Comparison of ENCODE assay signal across 9 cellular contexts in the genomic region with DNA sequence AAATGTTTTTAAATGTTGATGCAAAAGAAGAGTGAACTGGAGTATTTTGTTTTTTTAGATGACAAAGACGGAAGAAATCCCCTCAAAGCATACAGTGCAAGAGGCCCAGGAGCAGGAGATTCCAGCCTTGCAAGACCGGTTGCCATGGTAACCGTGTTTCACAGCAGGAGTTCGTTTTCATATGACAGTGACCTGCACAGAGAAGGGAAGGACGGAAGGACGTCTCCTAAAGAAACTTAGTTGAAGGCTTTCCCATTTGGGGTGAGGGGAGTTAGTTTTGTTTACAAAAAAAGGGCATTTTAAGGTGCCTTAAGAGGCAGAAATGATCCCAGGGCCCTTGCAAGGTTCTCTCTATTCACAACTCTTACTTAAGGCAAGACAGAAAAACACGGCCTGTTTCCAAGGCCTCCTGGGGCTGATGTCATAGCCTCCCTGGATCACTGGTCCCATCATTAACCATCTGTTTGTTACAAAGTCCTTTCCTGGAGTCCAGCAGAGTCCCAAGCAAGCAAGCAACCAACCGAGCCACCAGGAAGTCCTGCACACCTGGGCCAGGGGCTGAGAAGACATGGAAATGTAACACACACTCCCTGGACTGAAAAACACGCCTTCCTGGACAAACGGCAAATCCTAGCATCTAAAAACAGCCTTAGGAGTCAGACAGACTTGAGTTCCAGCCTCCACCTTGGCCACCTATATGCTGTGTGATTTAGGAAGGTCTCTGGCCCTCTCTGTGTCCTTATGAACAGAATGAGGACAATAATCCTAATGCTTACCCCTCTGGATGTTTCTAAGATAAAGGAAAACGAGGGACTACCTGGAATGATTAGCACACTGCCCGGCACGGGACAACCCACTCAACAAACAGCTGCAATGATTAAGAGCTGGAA. TPM values are rescaled to one million over a fixed set of nuclear protein-coding genes. Genes with fewer than 3 reads are reported as not detected.
DNase-seq lines count a peak whose midpoint lies in the region; ATAC-seq and TF ChIP-seq lines count a peak whose summit lies in the region.
"Had no signal": no experiment of that assay in that cellular context is flagged by ENCODE, and none has a peak within 500 bp of the region (broad histone marks: within the 10 kb centered on the region; RNA-seq: fewer than 3 reads in every experiment).

No MANE protein-coding gene starts in this region.

- no peak for DNase-seq in activated naive CD4-positive, alpha-beta T cell treated with anti-CD3 and anti-CD28 coated beads, Interleukin-2, amount 10 ng/mL, durations not matched to agents 7 days and 5 days
- DNase-seq in activated naive CD4-positive, alpha-beta T cell treated with anti-CD3 and anti-CD28 coated beads, Interleukin-2, amount 50 U/mL, for 16 hours = no peak
- DNase-seq in activated B cell treated with CpG ODN at 0.5 μM for 24 hours = no peak
- DNase-seq in iPS-NIHi7 (ENCODE audit: extremely low spot score) = peak; percentile 60
- DNase-seq in NOMO-1 (lab: John Stamatoyannopoulos, UW; ENCODE audit: unreplicated experiment in 2 of 2) = no peak
- no peak for DNase-seq in esophagus muscularis mucosa (ENCODE audit: extremely low spot score)
- DNase-seq in foreskin keratinocyte = no peak

- peaks cover 16% of the 10 kb centered on the region for H3K4me1 Mint-ChIP-seq in activated naive CD4-positive, alpha-beta T cell treated with anti-CD3 and anti-CD28 coated beads, Interleukin-2, amount 10 ng/mL, durations not matched to agents 7 days and 5 days
- H3K4me1 Mint-ChIP-seq in activated B cell treated with CpG ODN at 0.5 μM for 24 hours = peaks cover 18% of the 10 kb centered on the region

- peak overlapping the region; percentile 63 for H3K4me3 Mint-ChIP-seq in activated naive CD4-positive, alpha-beta T cell treated with anti-CD3 and anti-CD28 coated beads, Interleukin-2, amount 10 ng/mL, durations not matched to agents 7 days and 5 days
- peak overlapping the region; percentile 71 for H3K4me3 Mint-ChIP-seq in activated B cell treated with CpG ODN at 0.5 μM for 24 hours

- intact Hi-C loops in activated B cell treated with CpG ODN at 0.5 μM for 24 hours (cut with micrococcal nuclease) = no loop called here
- intact Hi-C loops in esophagus muscularis mucosa (cut with DNase I) = no loop called here

- H3K27me3 Mint-ChIP-seq in activated naive CD4-positive, alpha-beta T cell treated with anti-CD3 and anti-CD28 coated beads, Interleukin-2, amount 10 ng/mL, durations not matched to agents 7 days and 5 days = peaks cover 50% of the 10 kb centered on the region
- peaks cover 17% of the 10 kb centered on the region for H3K27me3 Mint-ChIP-seq in activated B cell treated with CpG ODN at 0.5 μM for 24 hours

- H3K4me3 ChIP-seq in stomach smooth muscle (ENCODE audit: low read length in 2 of 2) (no peak overlapping the region), esophagus muscularis mucosa (no peak overlapping the region)
- H3K4me3 ChIP-seq: SJSA1 had no signal

- POLR2A ChIA-PET in activated B cell treated with CpG ODN at 0.5 μM for 24 hours (lab: Charles Lee) = no interaction called here

- H3K9me3 ChIP-seq in stomach smooth muscle (ENCODE audit: control insufficient read depth in 2 of 2, low read length in 2 of 2) (no peaks in the 10 kb centered on the region), esophagus muscularis mucosa (no peaks in the 10 kb centered on the region)
- H3K9me3 ChIP-seq: SJSA1 had no signal

- 58% methylated on average over 12 of the region's 13 CpGs for WGBS in esophagus muscularis mucosa

- TF ChIP-seq CTCF in activated B cell treated with CpG ODN at 0.5 μM for 24 hours (IDR thresholded peaks at IDR 0.05) = no peak
- TF ChIP-seq CTCF in esophagus muscularis mucosa (IDR thresholded peaks at IDR 0.05) = no peak
- TF ChIP-seq CTCF in foreskin keratinocyte (conservative IDR thresholded peaks at IDR 0.05) = no peak

- no peaks in the 10 kb centered on the region for H3K36me3 ChIP-seq in stomach smooth muscle (ENCODE audit: control insufficient read depth in 2 of 2, insufficient read depth in 2 of 2, low read length in 2 of 2)
- H3K36me3 ChIP-seq in esophagus muscularis mucosa = no peaks in the 10 kb centered on the region
- H3K36me3 ChIP-seq: SJSA1 had no signal

- TF ChIP-seq POLR2A in esophagus muscularis mucosa (IDR thresholded peaks at IDR 0.05; ENCODE audit: low read depth) = no peak

- H3K27ac ChIP-seq in stomach smooth muscle (ENCODE audit: low read length) (peak overlapping the region; percentile 11), esophagus muscularis mucosa (replicated peaks in 1 of 4) (peak overlapping the region in 1 of 4 donors; percentile 37), foreskin keratinocyte (no peak overlapping the region)
- H3K27ac ChIP-seq: SJSA1 had no signal

- no peak overlapping the region for H3K27ac Mint-ChIP-seq in activated naive CD4-positive, alpha-beta T cell treated with anti-CD3 and anti-CD28 coated beads, Interleukin-2, amount 10 ng/mL, durations not matched to agents 7 days and 5 days
- no peak overlapping the region for H3K27ac Mint-ChIP-seq in activated B cell treated with CpG ODN at 0.5 μM for 24 hours

- H3K9me3 Mint-ChIP-seq in activated naive CD4-positive, alpha-beta T cell treated with anti-CD3 and anti-CD28 coated beads, Interleukin-2, amount 10 ng/mL, durations not matched to agents 7 days and 5 days = peaks cover 4% of the 10 kb centered on the region
- no peaks in the 10 kb centered on the region for H3K9me3 Mint-ChIP-seq in activated B cell treated with CpG ODN at 0.5 μM for 24 hours

- H3K4me1 ChIP-seq in stomach smooth muscle (ENCODE audit: control insufficient read depth, insufficient read depth, low read length) (peaks cover 18% of the 10 kb centered on the region), esophagus muscularis mucosa (peaks cover 14 to 27% (median 24%) of the 10 kb centered on the region in 4 donors), foreskin keratinocyte (no peaks in the 10 kb centered on the region)

- H3K9ac ChIP-seq in stomach smooth muscle (ENCODE audit: low read length in 2 of 2) = no peak overlapping the region

- peaks cover 10 to 17% of the 10 kb centered on the region in 2 donors for H3K27me3 ChIP-seq in stomach smooth muscle (ENCODE audit: control insufficient read depth in 1 of 2, insufficient read depth in 2 of 2, low read length in 2 of 2)
- H3K27me3 ChIP-seq in esophagus muscularis mucosa = peaks cover 0 to 51% (median 7%) of the 10 kb centered on the region in 4 donors
- H3K27me3 ChIP-seq in foreskin keratinocyte = peaks cover 38% of the 10 kb centered on the region

- peaks cover 3% of the 10 kb centered on the region for H3K36me3 Mint-ChIP-seq in activated naive CD4-positive, alpha-beta T cell treated with anti-CD3 and anti-CD28 coated beads, Interleukin-2, amount 10 ng/mL, durations not matched to agents 7 days and 5 days
- H3K36me3 Mint-ChIP-seq in activated B cell treated with CpG ODN at 0.5 μM for 24 hours (ENCODE audit: low read depth) = no peaks in the 10 kb centered on the region

- no peak for TF ChIP-seq EP300 in esophagus muscularis mucosa (IDR thresholded peaks at IDR 0.05)

- CTCF ChIA-PET in activated naive CD4-positive, alpha-beta T cell treated with anti-CD3 and anti-CD28 coated beads, Interleukin-2, amount 10 ng/mL, durations not matched to agents 7 days and 5 days (lab: Charles Lee) = interaction anchor here (0.8 to 1.2 kb wide), 2 partner anchors 115 to 289 kb away, joined by 4 read pairs; no protein-coding TSS in a partner anchor
- CTCF ChIA-PET in activated B cell treated with CpG ODN at 0.5 μM for 24 hours (lab: Charles Lee) = no interaction called here

- ATAC-seq in activated B cell treated with CpG ODN at 0.5 μM for 24 hours (ENCODE audit: low read depth) (no peak), foreskin keratinocyte (no peak)

RNA-seq across cellular contexts. Expression of gene RPH3AL, which starts 30.3 kb away (rescaled TPM):
- total RNA-seq in activated B cell treated with CpG ODN at 0.5 μM for 24 hours (5.2 and 6.0 TPM in 2 replicates), esophagus muscularis mucosa (10 to 100 TPM in 3 of 4 donors, 1 to 10 TPM in 1; 8.7 to 21.0 (median 14.8) TPM), foreskin keratinocyte (0.41 and 0.60 TPM in 2 replicates)
- polyA plus RNA-seq in foreskin keratinocyte = 0.46 and 0.49 TPM in 2 replicates
